8 cellular contexts compared by ENCODE assay signal in the genomic region with DNA sequence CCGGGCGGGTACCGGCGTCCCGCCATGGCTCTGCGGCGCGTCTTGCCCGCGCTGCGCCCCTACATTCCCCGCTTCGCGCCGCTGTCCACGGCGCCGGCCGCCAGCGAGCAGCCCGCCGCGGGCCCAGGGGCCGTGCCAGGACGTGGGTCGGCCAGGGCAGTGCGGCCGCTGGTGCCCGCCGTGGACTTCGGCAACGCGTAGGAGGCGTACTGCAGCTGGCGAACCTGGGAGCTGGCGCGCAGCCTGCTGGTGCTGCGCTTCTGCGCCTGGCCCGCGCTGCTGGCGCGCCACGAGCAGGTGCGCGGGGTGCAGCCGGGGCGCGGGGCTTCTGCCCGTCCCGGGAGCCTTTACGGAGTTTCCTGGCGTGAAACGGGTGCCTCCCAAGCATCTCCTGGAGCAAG. TPM values are rescaled to one million over a fixed set of nuclear protein-coding genes. Genes with fewer than 3 reads are reported as not detected.
A peak's percentile ranks its signal among the peaks of the same experiment; 100 is the strongest.
DNase-seq lines count a peak whose midpoint lies in the region; ATAC-seq and TF ChIP-seq lines count a peak whose summit lies in the region.

No MANE protein-coding gene starts in this region.

- TF ChIP-seq POLR2A in NB4 (IDR thresholded peaks at IDR 0.05; ENCODE audit: extremely low read depth, insufficient read length), result no peak
- TF ChIP-seq POLR2A in breast epithelium (IDR thresholded peaks at IDR 0.05), result no peak
- TF ChIP-seq POLR2A in vagina (IDR thresholded peaks at IDR 0.05), result no peak

- TF ChIP-seq CTCF in NB4 (IDR thresholded peaks at IDR 0.05; ENCODE audit: low read depth, low read length), result no peak
- no peak for TF ChIP-seq CTCF in breast epithelium (IDR thresholded peaks at IDR 0.05)
- TF ChIP-seq CTCF in lung (IDR thresholded peaks at IDR 0.05; ENCODE audit: control extremely low read depth, extremely low read depth), result no peak
- TF ChIP-seq CTCF in vagina (IDR thresholded peaks at IDR 0.05), result no peak

- H3K36me3 ChIP-seq in breast epithelium (no peaks in the 10 kb centered on the region), lung (ENCODE audit: control insufficient read depth in 2 of 2, insufficient read depth in 2 of 2, low read length in 2 of 2) (no peaks in the 10 kb centered on the region), vagina (no peaks in the 10 kb centered on the region)

- no peak overlapping the region for H3K4me3 ChIP-seq in NB4 (ENCODE audit: low read depth, low read length)
- H3K4me3 ChIP-seq in breast epithelium, result peak overlapping the region; percentile 41 to 72 (median 58)
- H3K4me3 ChIP-seq in lung, result peak overlapping the region; percentile 44
- peak overlapping the region; percentile 55 to 56 for H3K4me3 ChIP-seq in vagina

- H3K4me1 ChIP-seq in breast epithelium (no peaks in the 10 kb centered on the region), lung (ENCODE audit: control insufficient read depth in 2 of 2, insufficient read depth in 2 of 2, low read length in 2 of 2) (peaks cover 0 to 6% of the 10 kb centered on the region in 2 donors), vagina (peaks cover 14% of the 10 kb centered on the region)

- intact Hi-C loops in breast epithelium (cut with DNase I; ENCODE audit: low total_unique reads) (no loop called here), vagina (cut with DNase I) (no loop called here)

- ATAC-seq in lung (ENCODE audit: insufficient read depth, low FRiP score), result peak; percentile 25
- ATAC-seq in HG02610 (IDR thresholded peaks at IDR 0.05; ENCODE audit: unreplicated experiment), result no peak

- H3K27ac ChIP-seq in breast epithelium (no peak overlapping the region), lung (ENCODE audit: low read depth in 1 of 2, low read length in 1 of 2) (no peak overlapping the region), vagina (no peak overlapping the region)

- H3K27me3 ChIP-seq in breast epithelium (peaks cover 0 to 2% of the 10 kb centered on the region in 2 donors), lung (ENCODE audit: control insufficient read depth, insufficient read depth) (no peaks in the 10 kb centered on the region), vagina (no peaks in the 10 kb centered on the region)

- H3K9me3 ChIP-seq in breast epithelium (no peaks in the 10 kb centered on the region), lung (ENCODE audit: control insufficient read depth in 2 of 2, insufficient read depth in 1 of 2, low read length in 1 of 2) (no peaks in the 10 kb centered on the region), vagina (no peaks in the 10 kb centered on the region)

- WGBS in lung, 2 donors, result 0 to 1% methylated on average over 45 to 54 of the region's 54 CpGs

- DNase-seq in NCI-H1105 treated with DMSO at 0.1 percent for 48 hours (lab: John Stamatoyannopoulos, UW) (peak; percentile 59), NCI-H1105 (lab: John Stamatoyannopoulos, UW) (no peak), NB4 (ENCODE audit: low read depth) (peak; percentile 35), breast epithelium (ENCODE audit: low spot score in 2 of 2) (no peak), lung (ENCODE audit: low spot score) (no peak), vagina (ENCODE audit: extremely low spot score in 2 of 2) (no peak), activated gamma-delta T cell treated with Interleukin-2 at 50 U/mL for 16 hours (no peak)

RNA-seq across cellular contexts. Expression of gene DGCR6L, which starts 20.1 kb away (rescaled TPM):
- 10 to 100 TPM; 58.3 to 73.6 (median 60.6) TPM for total RNA-seq in breast epithelium
- 10 to 100 TPM; 38.7 to 42.8 TPM for total RNA-seq in lung
- 10 to 100 TPM; 42.3 to 86.0 TPM for polyA plus RNA-seq in lung
- 39.8 TPM for total RNA-seq in vagina

RNA-seq across cellular contexts. Expression of gene RTN4R, which starts 31.6 kb away (rescaled TPM):
- 1 to 10 TPM in 2 of 3 donors, under 1 TPM in 1; 0.48 to 2.0 (median 1.9) TPM for total RNA-seq in breast epithelium
- total RNA-seq in lung, result 1 to 10 TPM; 2.6 to 7.8 TPM
- 1 to 10 TPM; 3.0 to 5.6 TPM for polyA plus RNA-seq in lung
- 4.2 TPM for total RNA-seq in vagina

Comparison
In these comparisons a context has a peak if more than half of its experiments do, and no peak if none do; other contexts are left out.
1. DNase-seq: peak in NCI-H1105 treated with DMSO at 0.1 percent for 48 hours (single experiment) and NB4 (single experiment); none in NCI-H1105 (single experiment), breast epithelium (0 of 2), lung (single experiment), vagina (0 of 2) and activated gamma-delta T cell treated with Interleukin-2 at 50 U/mL for 16 hours (single experiment).